19 cellular contexts compared by ENCODE assay signal in genomic region chr4:181693517-181693916, GRCh38.
"Had no signal": no experiment of that assay in that cellular context is flagged by ENCODE, and none has a peak within 500 bp of the region (broad histone marks: within the 10 kb centered on the region; RNA-seq: fewer than 3 reads in every experiment).

No MANE protein-coding gene starts in this region.

- H3K4me1 ChIP-seq: psoas muscle, sigmoid colon, stomach, thyroid gland had no signal

- H3K36me3 Mint-ChIP-seq: naive thymus-derived CD4-positive, alpha-beta T cell; stimulated activated effector memory CD8-positive, alpha-beta T cell treated with anti-CD3 and anti-CD28 coated beads, Interleukin-12 subunit alpha, Interleukin-12 subunit beta, amount 100 ng/mL, for 72 hours had no signal

- H3K27ac ChIP-seq: psoas muscle, sigmoid colon, stomach, thyroid gland had no signal

- H3K27me3 ChIP-seq: sigmoid colon, stomach, thyroid gland had no signal

- H3K4me3 ChIP-seq: psoas muscle, sigmoid colon, stomach, thyroid gland had no signal

- H3K4me3 Mint-ChIP-seq: effector memory CD8-positive, alpha-beta T cell; naive thymus-derived CD4-positive, alpha-beta T cell; nephron; stimulated activated effector memory CD8-positive, alpha-beta T cell treated with anti-CD3 and anti-CD28 coated beads, Interleukin-12 subunit alpha, Interleukin-12 subunit beta, amount 100 ng/mL, for 72 hours had no signal

- H3K36me3 ChIP-seq: sigmoid colon, stomach, thyroid gland had no signal

- H3K9me3 Mint-ChIP-seq: nephron; stimulated activated effector memory CD8-positive, alpha-beta T cell treated with anti-CD3 and anti-CD28 coated beads, Interleukin-12 subunit alpha, Interleukin-12 subunit beta, amount 100 ng/mL, for 72 hours had no signal

- H3K4me1 Mint-ChIP-seq: naive thymus-derived CD4-positive, alpha-beta T cell; nephron; stimulated activated effector memory CD8-positive, alpha-beta T cell treated with anti-CD3 and anti-CD28 coated beads, Interleukin-12 subunit alpha, Interleukin-12 subunit beta, amount 100 ng/mL, for 72 hours had no signal

- H3K27ac Mint-ChIP-seq: effector memory CD8-positive, alpha-beta T cell; naive thymus-derived CD4-positive, alpha-beta T cell; stimulated activated effector memory CD8-positive, alpha-beta T cell treated with anti-CD3 and anti-CD28 coated beads, Interleukin-12 subunit alpha, Interleukin-12 subunit beta, amount 100 ng/mL, for 72 hours had no signal

- DNase-seq: cortex of kidney; effector memory CD8-positive, alpha-beta T cell; hypothalamus; kidney; mesenchymal stem cell; midbrain; naive thymus-derived CD4-positive, alpha-beta T cell; nucleus accumbens; psoas muscle; right cardiac atrium; sigmoid colon; stimulated activated CD4-positive, alpha-beta T cell treated with anti-CD3 and anti-CD28 coated beads, Interleukin-2, amount 100 ng/mL, for 24 hours; stimulated activated CD4-positive, alpha-beta T cell treated with anti-CD3 and anti-CD28 coated beads, Interleukin-4, amount 100 ng/mL, for 24 hours; stimulated activated naive CD4-positive, alpha-beta T cell treated with Interleukin-2 at 50 U/mL for 16 hours; stomach; thyroid gland; trophoblast cell had no signal

- H3K9me3 ChIP-seq: psoas muscle, sigmoid colon, thyroid gland had no signal

- H3K27me3 Mint-ChIP-seq: effector memory CD8-positive, alpha-beta T cell; naive thymus-derived CD4-positive, alpha-beta T cell had no signal
